17 cellular contexts compared by ENCODE assay signal in the genomic region with DNA sequence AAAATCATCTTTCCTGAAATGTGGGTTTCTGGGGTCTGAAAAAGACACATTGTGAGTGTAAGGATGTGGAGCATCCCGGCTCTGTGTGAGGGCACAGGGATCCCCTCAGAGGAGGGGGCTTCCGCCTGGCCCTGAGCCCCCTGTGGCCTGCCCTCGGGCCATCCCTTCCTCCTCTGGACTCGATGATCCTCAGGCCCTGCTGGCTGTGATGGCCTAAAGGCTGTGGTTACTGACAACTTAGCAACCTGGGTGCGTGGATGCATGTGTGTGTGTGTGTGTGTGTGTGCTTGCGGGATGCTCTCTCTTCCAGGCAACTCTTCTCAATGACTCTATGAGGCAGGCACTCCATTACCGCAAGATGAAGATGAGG.
DNase-seq lines count a peak whose midpoint lies in the region; ATAC-seq and TF ChIP-seq lines count a peak whose summit lies in the region.
"Had no signal": no experiment of that assay in that cellular context is flagged by ENCODE, and none has a peak within 500 bp of the region (broad histone marks: within the 10 kb centered on the region; RNA-seq: fewer than 3 reads in every experiment).

No MANE protein-coding gene starts in this region.

- no peak for TF ChIP-seq POLR2A in breast epithelium (IDR thresholded peaks at IDR 0.05)
- TF ChIP-seq POLR2A in esophagus squamous epithelium (IDR thresholded peaks at IDR 0.05) = no peak
- no peak for TF ChIP-seq POLR2A in transverse colon (IDR thresholded peaks at IDR 0.05)

- H3K4me2 ChIP-seq in mammary epithelial cell (ENCODE audit: insufficient read depth, low read depth, low read length) = no peak overlapping the region

- peaks cover 40% of the 10 kb centered on the region for H3K4me1 Mint-ChIP-seq in nephron progenitor cell

- H3K4me1 ChIP-seq in breast epithelium (no peaks in the 10 kb centered on the region), mammary epithelial cell (ENCODE audit: insufficient read depth, low read length) (peaks cover 7% of the 10 kb centered on the region), esophagus squamous epithelium (peaks cover 0 to 3% (median 0%) of the 10 kb centered on the region in 3 donors), transverse colon (peaks cover 0 to 5% (median under 1%) of the 10 kb centered on the region in 4 donors), aorta (ENCODE audit: control insufficient read depth in 1 of 2, insufficient read depth in 2 of 2, low read length in 2 of 2) (no peaks in the 10 kb centered on the region)
- H3K4me1 ChIP-seq: HAP-1 had no signal

- TF ChIP-seq EP300 in transverse colon (IDR thresholded peaks at IDR 0.05; ENCODE audit: low read depth) = no peak

- H3K36me3 Mint-ChIP-seq in nephron progenitor cell (ENCODE audit: low read depth) = no peaks in the 10 kb centered on the region

- no peak overlapping the region for H3K9ac ChIP-seq in mammary epithelial cell (ENCODE audit: insufficient read depth, low read length)

- intact Hi-C loops in breast epithelium (cut with DNase I; ENCODE audit: low total_unique reads) (no loop called here), mammary epithelial cell (cut with micrococcal nuclease) (no loop called here), esophagus squamous epithelium (cut with DNase I) (no loop called here), transverse colon (cut with DNase I; ENCODE audit: low total_unique reads) (no loop called here), aorta (cut with DNase I) (no loop called here)

- no peak overlapping the region for H2AFZ ChIP-seq in mammary epithelial cell (ENCODE audit: low read depth, low read length)

- H3K27me3 Mint-ChIP-seq in nephron progenitor cell (ENCODE audit: low read depth, poor library complexity) = peaks cover 8% of the 10 kb centered on the region

- WGBS in mammary epithelial cell (ENCODE audit: low coverage, missing lambda C conversion rate) = 86% methylated on average over 7 of the region's 7 CpGs
- 67 to 83% methylated on average over 2 to 7 of the region's 7 CpGs for WGBS in esophagus squamous epithelium, 2 donors
- 61 to 68% methylated on average over 3 to 7 of the region's 7 CpGs for WGBS in transverse colon (ENCODE audit: low coverage in 1 of 2), 2 donors
- 87 to 88% methylated on average over 7 of the region's 7 CpGs for WGBS in aorta, 2 donors

- no TSS peak for BruUV-seq in mammary epithelial cell (replicated peaks; lab: Mats Ljungman, UMichigan)

- dilution Hi-C loops in mammary epithelial cell (cut with HindIII; ENCODE audit: low sequenced_read_pairs) = no loop called here

- no peak overlapping the region for H3K4me3 Mint-ChIP-seq in nephron progenitor cell
- H3K4me3 Mint-ChIP-seq: IgD-negative memory B cell had no signal

- H3K4me3 ChIP-seq in breast epithelium (no peak overlapping the region), mammary epithelial cell (replicated peaks in 1 of 3; ENCODE audit: insufficient read depth in 1 of 3, low read depth in 2 of 3, low read length in 3 of 3) (no peak overlapping the region), esophagus squamous epithelium (no peak overlapping the region), transverse colon (no peak overlapping the region), aorta (ENCODE audit: low read length in 2 of 2) (no peak overlapping the region)
- H3K4me3 ChIP-seq: HAP-1 had no signal

- in situ Hi-C loops in mammary epithelial cell (cut with MboI; ENCODE audit: low sequenced_read_pairs in 2 of 2) (no loop called here), transverse colon (cut with MboI; ENCODE audit: low pct_ligation_motif_present in 1 of 4, low pct_unique_long_range_greater_than_20kb in 1 of 4, low sequenced_read_pairs in 3 of 4) (loop anchor here in 1 of 4 donors (25.0 kb wide), 1 partner anchor 194 kb away; no protein-coding TSS in a partner anchor)

- DNase-seq in breast epithelium (ENCODE audit: low spot score in 2 of 2) = no peak
- DNase-seq in mammary epithelial cell = no peak
- no peak for DNase-seq in esophagus squamous epithelium (lab: John Stamatoyannopoulos, UW)
- DNase-seq in nephron progenitor cell = no peak
- DNase-seq in transverse colon = no peak
- DNase-seq in aorta = no peak
- DNase-seq in activated gamma-delta T cell (lab: John Stamatoyannopoulos, UW) = no peak
- DNase-seq: Caco-2, DMS53, NCI-H1417, NCI-H1930, NCI-H510A treated with DMSO at 0.1 percent for 48 hours, RPMI8226 had no signal

- H3K79me2 ChIP-seq in mammary epithelial cell (ENCODE audit: insufficient read depth, low read length) = no peaks in the 10 kb centered on the region

- no peaks in the 10 kb centered on the region for H4K20me1 ChIP-seq in mammary epithelial cell (ENCODE audit: insufficient read depth, low read length)

- CTCF ChIA-PET in mammary epithelial cell (lab: Charles Lee; ENCODE audit: low non-redundant PET) = no interaction called here

- TF ChIP-seq CTCF in breast epithelium (IDR thresholded peaks at IDR 0.05) (no peak), mammary epithelial cell (conservative IDR thresholded peaks at IDR 0.05 in 1 of 2, IDR thresholded peaks at IDR 0.05 in 1 of 2; ENCODE audit: extremely low read depth in 1 of 2, insufficient read depth in 1 of 2, low read depth in 1 of 2, low read length in 2 of 2) (no peak), esophagus squamous epithelium (IDR thresholded peaks at IDR 0.05) (no peak), nephron progenitor cell (IDR thresholded peaks at IDR 0.05) (no peak), transverse colon (IDR thresholded peaks at IDR 0.05) (no peak)

- peak overlapping the region; percentile 44 for H3K27ac Mint-ChIP-seq in nephron progenitor cell
- H3K27ac Mint-ChIP-seq: IgD-negative memory B cell had no signal

- peak overlapping the region; percentile 50 to 74 for H3K27ac ChIP-seq in breast epithelium
- H3K27ac ChIP-seq in mammary epithelial cell (ENCODE audit: insufficient read depth, low read depth, low read length) = no peak overlapping the region
- H3K27ac ChIP-seq in esophagus squamous epithelium = peak overlapping the region in 3 of 4 donors; percentile 22 to 65 (median 62)
- H3K27ac ChIP-seq in transverse colon = peak overlapping the region; percentile 44 to 71 (median 54)
- H3K27ac ChIP-seq in aorta (ENCODE audit: low read depth in 1 of 2, low read length in 2 of 2) = no peak overlapping the region
- H3K27ac ChIP-seq: C4-2B had no signal

- H3K27me3 ChIP-seq in breast epithelium = no peaks in the 10 kb centered on the region
- no peaks in the 10 kb centered on the region for H3K27me3 ChIP-seq in mammary epithelial cell (ENCODE audit: insufficient read depth, low read length)
- peaks cover 0 to 6% (median 0%) of the 10 kb centered on the region in 4 donors for H3K27me3 ChIP-seq in esophagus squamous epithelium
- H3K27me3 ChIP-seq in transverse colon = no peaks in the 10 kb centered on the region
- no peaks in the 10 kb centered on the region for H3K27me3 ChIP-seq in aorta (ENCODE audit: control insufficient read depth in 1 of 2, insufficient read depth in 2 of 2, low read length in 1 of 2)

- ATAC-seq in HG03432 (IDR thresholded peaks at IDR 0.05; ENCODE audit: unreplicated experiment) = no peak
- no peak for ATAC-seq in aorta (ENCODE audit: low FRiP score)

- H3K9me3 Mint-ChIP-seq in nephron progenitor cell = peaks cover under 1% of the 10 kb centered on the region
- H3K9me3 Mint-ChIP-seq: IgD-negative memory B cell had no signal

- H3K9me3 ChIP-seq in breast epithelium (no peaks in the 10 kb centered on the region), mammary epithelial cell (replicated peaks; ENCODE audit: insufficient read depth, low read length) (no peaks in the 10 kb centered on the region), esophagus squamous epithelium (no peaks in the 10 kb centered on the region), transverse colon (no peaks in the 10 kb centered on the region), aorta (ENCODE audit: control insufficient read depth, low read length) (no peaks in the 10 kb centered on the region)
- H3K9me3 ChIP-seq: Caco-2, HAP-1 had no signal

- no peaks in the 10 kb centered on the region for H3K36me3 ChIP-seq in breast epithelium
- H3K36me3 ChIP-seq in mammary epithelial cell (ENCODE audit: insufficient read depth, low read length) = no peaks in the 10 kb centered on the region
- no peaks in the 10 kb centered on the region for H3K36me3 ChIP-seq in esophagus squamous epithelium
- H3K36me3 ChIP-seq in transverse colon = no peaks in the 10 kb centered on the region
- no peaks in the 10 kb centered on the region for H3K36me3 ChIP-seq in aorta (ENCODE audit: control insufficient read depth in 1 of 2, insufficient read depth in 2 of 2, low read length in 1 of 2)
- H3K36me3 ChIP-seq: HAP-1 had no signal

Comparison
In these comparisons a context has a peak if more than half of its experiments do, and no peak if none do; other contexts are left out.
1. H3K27ac ChIP-seq: peak in breast epithelium (2 of 2), esophagus squamous epithelium (3 of 4) and transverse colon (4 of 4); none in mammary epithelial cell (single experiment) and aorta (0 of 2).